In genomic region chr6:28226460-28226859, GRCh38 we compare ENCODE assay signal across 15 cellular contexts. TPM values are rescaled to one million over a fixed set of nuclear protein-coding genes. Genes with fewer than 3 reads are reported as not detected.
DNase-seq lines count a peak whose midpoint lies in the region; ATAC-seq and TF ChIP-seq lines count a peak whose summit lies in the region.
"Had no signal": no experiment of that assay in that cellular context is flagged by ENCODE, and none has a peak within 500 bp of the region (broad histone marks: within the 10 kb centered on the region; RNA-seq: fewer than 3 reads in every experiment).

No MANE protein-coding gene starts in this region.

- H3K18ac ChIP-seq in H9 (ENCODE audit: insufficient read length, low read depth, low read length): no peak overlapping the region

- DNase-seq in H9: no peak
- DNase-seq in Panc1 (ENCODE audit: low read depth, low spot score): no peak
- DNase-seq in fibroblast of lung (ENCODE audit: low read depth in 2 of 2): no peak
- DNase-seq in osteoblast (ENCODE audit: insufficient read length, low spot score, missing footprints): no peak
- no peak for DNase-seq in GM10248 (ENCODE audit: extremely low spot score)
- DNase-seq in effector CD4-positive, alpha-beta T cell: no peak
- no peak for DNase-seq in iPS-NIHi7 (ENCODE audit: extremely low spot score)
- DNase-seq: activated naive CD4-positive, alpha-beta T cell; CD4-positive, alpha-beta T cell; NCI-H1694 treated with DMSO at 0.1 percent for 48 hours; NCI-H774; right cardiac atrium; SIG-M5; stimulated activated CD4-positive, alpha-beta T cell treated with anti-CD3 and anti-CD28 coated beads, Interleukin-4, amount 100 ng/mL, for 1 hour; uterus had no signal

- H3K9me3 ChIP-seq in H9 (ENCODE audit: control insufficient read depth, low read depth, low read length): no peaks in the 10 kb centered on the region
- no peaks in the 10 kb centered on the region for H3K9me3 ChIP-seq in Panc1 (ENCODE audit: control insufficient read depth, insufficient read depth, low read depth, low read length)
- H3K9me3 ChIP-seq in fibroblast of lung (ENCODE audit: control insufficient read depth, insufficient read depth, low read depth, low read length): no peaks in the 10 kb centered on the region
- no peaks in the 10 kb centered on the region for H3K9me3 ChIP-seq in osteoblast (ENCODE audit: low read depth, low read length)
- H3K9me3 ChIP-seq: uterus had no signal

- H3K27ac Mint-ChIP-seq in H9: no peak overlapping the region
- H3K27ac Mint-ChIP-seq: CD4-positive, alpha-beta T cell had no signal

- peak overlapping the region in 1 of 2 experiments; percentile 77; a peak in 1 of 4 replicates for H3K4me3 ChIP-seq in Panc1 (ENCODE audit: low read depth in 2 of 2, low read length in 2 of 2)
- H3K4me3 ChIP-seq in fibroblast of lung (replicated peaks in 1 of 4; ENCODE audit: control extremely low read depth in 1 of 4, insufficient read depth in 1 of 4, low read depth in 3 of 4, low read length in 4 of 4): peak overlapping the region in 2 of 4 experiments; percentile 75 to 84
- no peak overlapping the region for H3K4me3 ChIP-seq in osteoblast (ENCODE audit: insufficient read depth, low read length)

- H4K8ac ChIP-seq in H9 (replicated peaks; ENCODE audit: insufficient read length, low read depth, low read length): no peak overlapping the region

- no peak overlapping the region for H3K9ac ChIP-seq in H9 (ENCODE audit: extremely low read depth, insufficient read length, low read length)
- no peak overlapping the region for H3K9ac ChIP-seq in fibroblast of lung (ENCODE audit: insufficient read depth, low read length)

- ATAC-seq in Panc1: no peak

- H3K4me2 ChIP-seq in H9 (ENCODE audit: insufficient read depth, insufficient read length, low read length): no peak overlapping the region
- H3K4me2 ChIP-seq in fibroblast of lung (ENCODE audit: extremely low read depth, insufficient read depth, low read length): peak overlapping the region; percentile 86
- H3K4me2 ChIP-seq in osteoblast (ENCODE audit: insufficient read depth, low read length): peak overlapping the region; percentile 95

- no peak overlapping the region for H3K56ac ChIP-seq in H9 (ENCODE audit: insufficient read length, low read depth, low read length)

- no peak overlapping the region for H2BK120ac ChIP-seq in H9 (ENCODE audit: low read depth, low read length, poor library complexity, severe bottlenecking)

- no peak overlapping the region for H2BK20ac ChIP-seq in H9 (ENCODE audit: low read depth, low read length, poor library complexity, severe bottlenecking)

- no peak overlapping the region for H2AFZ ChIP-seq in H9 (ENCODE audit: low read length)
- no peak overlapping the region for H2AFZ ChIP-seq in fibroblast of lung (ENCODE audit: low read length)
- no peak overlapping the region for H2AFZ ChIP-seq in osteoblast (ENCODE audit: low read length)

- peaks cover 8 to 11% of the 10 kb centered on the region in 2 experiments for H3K4me1 Mint-ChIP-seq in H9

- H3K23ac ChIP-seq in H9 (ENCODE audit: insufficient read length, low read depth, low read length): no peak overlapping the region

- H2AK5ac ChIP-seq in H9 (ENCODE audit: insufficient read length, low read length): no peak overlapping the region

- no peak overlapping the region for H2BK5ac ChIP-seq in H9 (ENCODE audit: insufficient read length, low read length)

- H3K36me3 ChIP-seq in Panc1 (ENCODE audit: control insufficient read depth, insufficient read depth, low read length) (peaks cover 8% of the 10 kb centered on the region; the same call in 1 of the 2 replicates), fibroblast of lung (ENCODE audit: control insufficient read depth, insufficient read depth, low read length) (peaks cover 12% of the 10 kb centered on the region), osteoblast (ENCODE audit: insufficient read depth, low read length) (peaks cover 40% of the 10 kb centered on the region)
- H3K36me3 ChIP-seq: uterus had no signal

- H2BK12ac ChIP-seq in H9 (ENCODE audit: insufficient read length, low read depth, low read length): no peak overlapping the region

- WGBS in H9 (ENCODE audit: extremely low coverage, insufficient read length, low lambda C conversion rate): no CpG with 5 or more reads among the region's 2 CpGs

- H3K4me1 ChIP-seq in H9 (ENCODE audit: insufficient read depth, low read length) (no peaks in the 10 kb centered on the region), Panc1 (ENCODE audit: control insufficient read depth, insufficient read depth, low read length) (peaks cover 8% of the 10 kb centered on the region; the same call in 1 of the 2 replicates), fibroblast of lung (ENCODE audit: control insufficient read depth, extremely low read depth, insufficient read depth, low read length) (peaks cover 2% of the 10 kb centered on the region), osteoblast (ENCODE audit: insufficient read depth, low read length) (peaks cover 10% of the 10 kb centered on the region)
- H3K4me1 ChIP-seq: uterus had no signal

- no peak overlapping the region for H3T11ph ChIP-seq in H9 (ENCODE audit: low read length)

- no peak overlapping the region for H3K4ac ChIP-seq in H9 (ENCODE audit: low read depth, low read length)

- H3K79me1 ChIP-seq in H9 (ENCODE audit: insufficient read depth, low read depth, low read length, poor library complexity, severe bottlenecking): no peaks in the 10 kb centered on the region

- H3K27ac ChIP-seq in H9 (ENCODE audit: insufficient read length, low read depth, low read length): no peak overlapping the region
- peak overlapping the region; percentile 98 for H3K27ac ChIP-seq in Panc1 (ENCODE audit: low read length)
- no peak overlapping the region for H3K27ac ChIP-seq in fibroblast of lung (ENCODE audit: insufficient read depth, low read length)
- no peak overlapping the region for H3K27ac ChIP-seq in osteoblast (ENCODE audit: low read depth, low read length)

- intact Hi-C loops in Panc1 (cut with micrococcal nuclease; ENCODE audit: unreplicated experiment): no loop called here

- POLR2A ChIA-PET in Panc1 (lab: Charles Lee) (interaction anchor here (0.7 kb wide), 1 partner anchor 85 kb away, joined by 4 read pairs; no protein-coding TSS in a partner anchor), GM10248 (lab: Yijun Ruan, JAX) (no interaction called here)

- no peak for TF ChIP-seq CTCF in H9 (conservative IDR thresholded peaks at IDR 0.05)
- no peak for TF ChIP-seq CTCF in Panc1 (IDR thresholded peaks at IDR 0.05)
- no peak for TF ChIP-seq CTCF in fibroblast of lung (conservative IDR thresholded peaks at IDR 0.05 in 1 of 2, IDR thresholded peaks at IDR 0.05 in 1 of 2; ENCODE audit: low read depth in 1 of 2, low read length in 2 of 2)
- TF ChIP-seq CTCF in osteoblast (IDR thresholded peaks at IDR 0.05; ENCODE audit: extremely low read depth, low read depth, low read length): no peak
- no peak for TF ChIP-seq CTCF in GM10248 (IDR thresholded peaks at IDR 0.05; ENCODE audit: control extremely low read depth, extremely low read depth, low read depth, missing control alignments)

- no peaks in the 10 kb centered on the region for H3K9me3 Mint-ChIP-seq in H9
- H3K9me3 Mint-ChIP-seq: CD4-positive, alpha-beta T cell had no signal

- peaks cover 30% of the 10 kb centered on the region for H3K27me3 Mint-ChIP-seq in H9 (ENCODE audit: low read depth)

- BruUV-seq in Panc1 (replicated peaks; lab: Mats Ljungman, UMichigan): no TSS peak

- no peak overlapping the region for H3K14ac ChIP-seq in H9 (ENCODE audit: insufficient read depth, low read length)

- no peak overlapping the region for H4K91ac ChIP-seq in H9 (ENCODE audit: insufficient read length, low read depth, low read length)

- H3K36me3 Mint-ChIP-seq in H9 (ENCODE audit: insufficient read depth in 1 of 3, low read depth in 3 of 3): peaks cover 37 to 43% (median 42%) of the 10 kb centered on the region in 3 experiments

- CTCF ChIA-PET in Panc1 (lab: Charles Lee): no interaction called here
- CTCF ChIA-PET in GM10248 (lab: Yijun Ruan, JAX): interaction anchor here (2.2 kb wide), 1 partner anchor 130 kb away, joined by 11 read pairs; no protein-coding TSS in a partner anchor

- H3K27me3 ChIP-seq in H9 (ENCODE audit: insufficient read depth, low read length): peaks cover 2% of the 10 kb centered on the region; the same call in 1 of the 2 replicates
- H3K27me3 ChIP-seq in Panc1 (ENCODE audit: control insufficient read depth, insufficient read depth, low read length): no peaks in the 10 kb centered on the region
- no peaks in the 10 kb centered on the region for H3K27me3 ChIP-seq in fibroblast of lung (ENCODE audit: control insufficient read depth, insufficient read depth, low read length)
- peaks cover 8% of the 10 kb centered on the region for H3K27me3 ChIP-seq in osteoblast (ENCODE audit: insufficient read depth, low read length)
- H3K27me3 ChIP-seq: uterus had no signal

- in situ Hi-C loops in Panc1 (cut with HindIII; ENCODE audit: low pct_unique_long_range_greater_than_20kb, low sequenced_read_pairs): no loop called here

- H4K5ac ChIP-seq in H9 (ENCODE audit: insufficient read length, low read depth, low read length): no peak overlapping the region

- no peak overlapping the region for H2BK15ac ChIP-seq in H9 (ENCODE audit: low read depth, low read length)

- H3K79me2 ChIP-seq in H9 (ENCODE audit: insufficient read depth, low read length): no peaks in the 10 kb centered on the region
- peaks cover 11% of the 10 kb centered on the region for H3K79me2 ChIP-seq in fibroblast of lung (ENCODE audit: control insufficient read depth, insufficient read depth, low read length)
- H3K79me2 ChIP-seq in osteoblast (ENCODE audit: insufficient read depth, low read length): peaks cover 12% of the 10 kb centered on the region

- H3K23me2 ChIP-seq in H9 (ENCODE audit: insufficient read length, low read depth, low read length, poor library complexity, severe bottlenecking): peaks cover 7% of the 10 kb centered on the region

- peak overlapping the region; percentile 86 to 96 for H3K4me3 Mint-ChIP-seq in H9

- no peaks in the 10 kb centered on the region for H4K20me1 ChIP-seq in H9 (ENCODE audit: control insufficient read depth, insufficient read depth, insufficient read length)
- no peaks in the 10 kb centered on the region for H4K20me1 ChIP-seq in fibroblast of lung (ENCODE audit: control insufficient read depth, extremely low read depth, insufficient read depth, low read length)
- no peaks in the 10 kb centered on the region for H4K20me1 ChIP-seq in osteoblast (ENCODE audit: insufficient read depth, low read length)

RNA-seq across cellular contexts. Expression of gene ZSCAN9, which starts 1.4 kb away (rescaled TPM):
- total RNA-seq in H9 (2021): 11.5 and 12.7 TPM in 2 replicates
- 14.4 TPM for total RNA-seq in Panc1 (2021; ENCODE audit: unreplicated experiment)
- 8.0 TPM for polyA plus RNA-seq in Panc1 (2012; ENCODE audit: insufficient read length)
- total RNA-seq in fibroblast of lung: 9.5 and 11.6 TPM in 2 replicates
- polyA plus RNA-seq in fibroblast of lung: 10.3 and 11.3 TPM in 2 replicates
- polyA plus RNA-seq in fibroblast of lung (2012): 6.4 TPM in 2 replicates
- 3.7 and 11.9 TPM in 2 replicates for polyA minus RNA-seq in fibroblast of lung (ENCODE audit: low replicate concordance)
- total RNA-seq in osteoblast: 10.9 and 11.2 TPM in 2 replicates

RNA-seq across cellular contexts. Expression of gene ZKSCAN4, which starts 25.6 kb away (rescaled TPM):
- total RNA-seq in H9 (2021): 8.2 and 8.8 TPM in 2 replicates
- 4.4 TPM for total RNA-seq in Panc1 (2021; ENCODE audit: unreplicated experiment)
- 2.6 TPM for polyA plus RNA-seq in Panc1 (2012; ENCODE audit: insufficient read length)
- total RNA-seq in fibroblast of lung: 6.9 and 7.3 TPM in 2 replicates
- polyA plus RNA-seq in fibroblast of lung: 3.0 and 4.4 TPM in 2 replicates
- 2.5 and 3.4 TPM in 2 replicates for polyA plus RNA-seq in fibroblast of lung (2012)
- 0.30 and 1.0 TPM in 2 replicates for polyA minus RNA-seq in fibroblast of lung (ENCODE audit: low replicate concordance)
- 6.5 and 7.4 TPM in 2 replicates for total RNA-seq in osteoblast

RNA-seq across cellular contexts. Expression of gene NKAPL, which starts 32.6 kb away (rescaled TPM):
- 0.13 TPM in 1 of 2 replicates, not detected in the other for total RNA-seq in H9 (2021)
- total RNA-seq in Panc1 (2021; ENCODE audit: unreplicated experiment): not detected
- polyA plus RNA-seq in Panc1 (2012; ENCODE audit: insufficient read length): not detected
- total RNA-seq in fibroblast of lung: 2.8 and 3.3 TPM in 2 replicates
- 1.2 and 1.4 TPM in 2 replicates for polyA plus RNA-seq in fibroblast of lung
- polyA plus RNA-seq in fibroblast of lung (2012): 1.2 and 1.6 TPM in 2 replicates
- not detected in 2 replicates for polyA minus RNA-seq in fibroblast of lung (ENCODE audit: low replicate concordance)
- total RNA-seq in osteoblast: 1.1 and 1.2 TPM in 2 replicates
- total RNA-seq: CD4-positive, alpha-beta T cell had no signal

RNA-seq across cellular contexts. Expression of gene ZSCAN26, which starts 40.5 kb away (rescaled TPM):
- total RNA-seq in H9 (2021) (9.0 TPM in 2 replicates), Panc1 (2021; ENCODE audit: unreplicated experiment) (6.6 TPM), fibroblast of lung (21.6 and 23.9 TPM in 2 replicates), osteoblast (15.2 and 22.4 TPM in 2 replicates)
- 5.9 TPM for polyA plus RNA-seq in Panc1 (2012; ENCODE audit: insufficient read length)
- 12.7 and 16.6 TPM in 2 replicates for polyA plus RNA-seq in fibroblast of lung
- 6.2 and 7.6 TPM in 2 replicates for polyA plus RNA-seq in fibroblast of lung (2012)
- polyA minus RNA-seq in fibroblast of lung (ENCODE audit: low replicate concordance): 0.52 and 10.8 TPM in 2 replicates

RNA-seq across cellular contexts. Expression of gene PGBD1, which starts 54.9 kb away (rescaled TPM):
- total RNA-seq in H9 (2021) (8.1 and 10.1 TPM in 2 replicates), Panc1 (2021; ENCODE audit: unreplicated experiment) (7.6 TPM), fibroblast of lung (5.6 and 5.8 TPM in 2 replicates), osteoblast (6.2 and 8.0 TPM in 2 replicates)
- 4.3 TPM for polyA plus RNA-seq in Panc1 (2012; ENCODE audit: insufficient read length)
- 5.5 and 5.8 TPM in 2 replicates for polyA plus RNA-seq in fibroblast of lung
- polyA plus RNA-seq in fibroblast of lung (2012): 3.8 and 4.8 TPM in 2 replicates
- 1.8 and 2.5 TPM in 2 replicates for polyA minus RNA-seq in fibroblast of lung (ENCODE audit: low replicate concordance)
